In genomic region chr16:1287982-1288670, GRCh38 we compare ENCODE assay signal across 19 cellular contexts. TPM values are rescaled to one million over a fixed set of nuclear protein-coding genes. Genes with fewer than 3 reads are reported as not detected.
DNase-seq lines count a peak whose midpoint lies in the region; ATAC-seq, FAIRE-seq and TF ChIP-seq lines count a peak whose summit lies in the region.
"Had no signal": no experiment of that assay in that cellular context is flagged by ENCODE, and none has a peak within 500 bp of the region (broad histone marks: within the 10 kb centered on the region; RNA-seq: fewer than 3 reads in every experiment).

No MANE protein-coding gene starts in this region.

- H3K36me3 ChIP-seq in GM23248 (ENCODE audit: low read depth) (no peaks in the 10 kb centered on the region), K562 (ENCODE audit: control insufficient read depth, insufficient read depth, low read length) (no peaks in the 10 kb centered on the region)
- H3K36me3 ChIP-seq: BLaER1, WERI-Rb-1 had no signal

- no peaks in the 10 kb centered on the region for H3K36me3 Mint-ChIP-seq in naive thymus-derived CD8-positive, alpha-beta T cell

- H3F3A ChIP-seq in GM23248 (ENCODE audit: insufficient read depth) = no peaks in the 10 kb centered on the region

- ATAC-seq in K562 (no peak), HG03469 (IDR thresholded peaks at IDR 0.05; ENCODE audit: unreplicated experiment) (no peak)
- no peak for ATAC-seq in naive thymus-derived CD8-positive, alpha-beta T cell
- ATAC-seq: activated naive CD8-positive, alpha-beta T cell treated with anti-CD3 and anti-CD28 coated beads, Interleukin-2, amount 50 U/mL, for 24 hours had no signal

- no peaks in the 10 kb centered on the region for H4K20me1 ChIP-seq in GM23248 (ENCODE audit: insufficient read depth)
- peaks cover 5% of the 10 kb centered on the region; the same call in 1 of the 2 replicates for H4K20me1 ChIP-seq in K562 (replicated peaks; ENCODE audit: control insufficient read depth, insufficient read depth, low read length)
- H4K20me1 ChIP-seq: BLaER1 had no signal

- no peak overlapping the region for H3K4me3 ChIP-seq in GM23248
- no peak overlapping the region for H3K4me3 ChIP-seq in K562
- H3K4me3 ChIP-seq: BLaER1, skin epidermis had no signal

- H2AFZ ChIP-seq in GM23248 (no peak overlapping the region), K562 (ENCODE audit: low read depth, low read length) (no peak overlapping the region)
- H2AFZ ChIP-seq: parathyroid adenoma had no signal

- TF ChIP-seq CTCF in K562 (IDR thresholded peaks at IDR 0.05 in 2 of 3, conservative IDR thresholded peaks at IDR 0.05 in 1 of 3; ENCODE audit: insufficient read depth in 2 of 3, low read depth in 1 of 3, low read length in 3 of 3) = no peak

- POLR2A ChIA-PET in K562 (lab: Yijun Ruan, JAX) = interaction anchor here (0.5 to 1.3 kb wide), 2 partner anchors 47 to 77 kb away, joined by 3 read pairs; no protein-coding TSS in a partner anchor
- POLR2A ChIA-PET in naive thymus-derived CD8-positive, alpha-beta T cell (lab: Charles Lee) = no interaction called here

- DNase-seq in GM23248 = peak; percentile 64
- no peak for DNase-seq in K562 (ENCODE audit: extremely low read depth in 1 of 4, low spot score in 3 of 4)
- peak; percentile 22 for DNase-seq in kidney tubule cell (ENCODE audit: low spot score)
- DNase-seq in GDM1 (lab: John Stamatoyannopoulos, UW) = no peak
- no peak for DNase-seq in naive thymus-derived CD8-positive, alpha-beta T cell
- DNase-seq: activated naive CD8-positive, alpha-beta T cell treated with anti-CD3 and anti-CD28 coated beads, Interleukin-2, amount 50 U/mL, for 24 hours; central memory CD4-positive, alpha-beta T cell; effector memory CD4-positive, alpha-beta T cell; hypothalamus; NCI-H1436 treated with DMSO at 0.1 percent for 48 hours; NCI-H226; NK-92 treated with Interleukin-12 subunit alpha and Interleukin-12 subunit beta, amount 100 ng/mL, for 24 hours; T-helper 1 cell; WERI-Rb-1 had no signal

- peaks cover 37% of the 10 kb centered on the region for H3K27me3 ChIP-seq in GM23248 (replicated peaks; ENCODE audit: insufficient read depth)
- H3K27me3 ChIP-seq in K562 (ENCODE audit: control insufficient read depth in 2 of 2, insufficient read depth in 2 of 2, low read length in 2 of 2) = peaks cover 27 to 53% of the 10 kb centered on the region in 2 experiments

- no peak for FAIRE-seq in K562 (lab: Jason Lieb, UNC)

- H3K27me3 Mint-ChIP-seq in naive thymus-derived CD8-positive, alpha-beta T cell = peaks cover 6 to 56% (median 16%) of the 10 kb centered on the region in 5 donors

- TF ChIP-seq RAD21 in K562 (CRISPR knock-in tag; conservative IDR thresholded peaks at IDR 0.05 in 1 of 2, IDR thresholded peaks at IDR 0.05 in 1 of 2) = no peak

- H3K9me3 ChIP-seq in GM23248 (ENCODE audit: low read depth) (no peaks in the 10 kb centered on the region), K562 (replicated peaks; ENCODE audit: control insufficient read depth, insufficient read depth, low read depth, low read length) (no peaks in the 10 kb centered on the region)
- H3K9me3 ChIP-seq: BLaER1 had no signal

- H3K9ac ChIP-seq in GM23248 (no peak overlapping the region), K562 (ENCODE audit: insufficient read depth in 1 of 2, low read depth in 2 of 2, low read length in 2 of 2) (peak overlapping the region in 1 of 2 experiments; percentile 65; a peak in 1 of 4 replicates)
- H3K9ac ChIP-seq: BLaER1, parathyroid adenoma had no signal

- H3K4me3 Mint-ChIP-seq in naive thymus-derived CD8-positive, alpha-beta T cell = peak overlapping the region in 1 of 10 donors; percentile 16
- H3K4me3 Mint-ChIP-seq: activated naive CD8-positive, alpha-beta T cell treated with anti-CD3 and anti-CD28 coated beads, Interleukin-2, amount 50 U/mL, for 24 hours; activated T-helper 1 cell treated with anti-CD3 and anti-CD28 coated beads, Interleukin-12 subunit alpha, Interleukin-12 subunit beta, Interleukin-2, Interleukin-4 antibody, amounts not matched to agents 30 ng/mL and 10 ng/mL and 1 ng/mL, durations not matched to agents 14 hours and 24 hours and 36 hours had no signal

- H3K4me2 ChIP-seq in GM23248 (ENCODE audit: unreplicated experiment) (no peak overlapping the region), K562 (ENCODE audit: insufficient read depth, low read length) (no peak overlapping the region)

- TF ChIP-seq POLR2A in K562 (conservative IDR thresholded peaks at IDR 0.05) = no peak

- H3K4me1 ChIP-seq in GM23248 (ENCODE audit: insufficient read depth) (no peaks in the 10 kb centered on the region; the same call in 1 of the 2 replicates), K562 (replicated peaks in 1 of 2; ENCODE audit: control insufficient read depth in 2 of 2, insufficient read depth in 2 of 2, low read length in 2 of 2) (peaks cover 11 to 57% of the 10 kb centered on the region in 2 experiments)
- H3K4me1 ChIP-seq: parathyroid adenoma had no signal

- no peaks in the 10 kb centered on the region for H3K9me1 ChIP-seq in K562 (ENCODE audit: control insufficient read depth, insufficient read depth, low read length)

- peaks cover 3 to 13% (median 8%) of the 10 kb centered on the region in 4 donors for H3K4me1 Mint-ChIP-seq in naive thymus-derived CD8-positive, alpha-beta T cell

- H3K79me2 ChIP-seq in GM23248 (ENCODE audit: insufficient read depth) (no peaks in the 10 kb centered on the region), K562 (ENCODE audit: control insufficient read depth, insufficient read depth, low read length) (no peaks in the 10 kb centered on the region)
- H3K79me2 ChIP-seq: parathyroid adenoma had no signal

- intact Hi-C loops in K562 (cut with micrococcal nuclease) = no loop called here

- H3K27ac ChIP-seq in GM23248 (no peak overlapping the region), K562 (ENCODE audit: extremely low read depth, low read depth, low read length) (no peak overlapping the region)
- H3K27ac ChIP-seq: BLaER1, parathyroid adenoma, skin epidermis, WERI-Rb-1 had no signal

- no peak overlapping the region for H3K27ac Mint-ChIP-seq in naive thymus-derived CD8-positive, alpha-beta T cell
- H3K27ac Mint-ChIP-seq: activated naive CD8-positive, alpha-beta T cell treated with anti-CD3 and anti-CD28 coated beads, Interleukin-2, amount 50 U/mL, for 24 hours; activated T-helper 1 cell treated with anti-CD3 and anti-CD28 coated beads, Interleukin-12 subunit alpha, Interleukin-12 subunit beta, Interleukin-2, Interleukin-4 antibody, amounts not matched to agents 30 ng/mL and 10 ng/mL and 1 ng/mL, durations not matched to agents 14 hours and 24 hours and 36 hours had no signal

- in situ Hi-C loops in GM23248 (cut with MboI) (no loop called here), K562 (cut with MboI) (no loop called here)

- 27 to 36% methylated on average over 33 to 40 of the region's 40 CpGs for WGBS in GM23248 (ENCODE audit: low coverage in 1 of 2, low lambda C conversion rate in 2 of 2, missing lambda C conversion rate in 2 of 2), 2 experiments
- 18% methylated on average over 39 of the region's 40 CpGs for WGBS in K562 (ENCODE audit: insufficient coverage, low coverage, missing lambda C conversion rate)

- no peaks in the 10 kb centered on the region for H3K9me2 ChIP-seq in GM23248 (ENCODE audit: insufficient read depth)

- CTCF ChIA-PET in K562 (lab: Yijun Ruan, JAX; ENCODE audit: low intra/inter-chr PET ratio) = no interaction called here

- no peak for TF ChIP-seq EP300 in K562 (IDR thresholded peaks at IDR 0.05; ENCODE audit: low read length)

- BruUV-seq in K562 (replicated peaks; lab: Mats Ljungman, UMichigan) = no TSS peak

- H3K9me3 Mint-ChIP-seq in naive thymus-derived CD8-positive, alpha-beta T cell = no peaks in the 10 kb centered on the region
- H3K9me3 Mint-ChIP-seq: activated naive CD8-positive, alpha-beta T cell treated with anti-CD3 and anti-CD28 coated beads, Interleukin-2, amount 50 U/mL, for 24 hours; activated T-helper 1 cell treated with anti-CD3 and anti-CD28 coated beads, Interleukin-12 subunit alpha, Interleukin-12 subunit beta, Interleukin-2, Interleukin-4 antibody, amounts not matched to agents 30 ng/mL and 10 ng/mL and 1 ng/mL, durations not matched to agents 14 hours and 24 hours and 36 hours had no signal

RNA-seq across cellular contexts. Expression of gene UBE2I, which starts 21.3 kb away (rescaled TPM):
- 46.5 and 77.7 TPM in 2 replicates for total RNA-seq in GM23248 (2014; rRNA removed; shearing (Covaris generic))
- polyA plus RNA-seq in GM23248 (2016; fragmentation: Nextera tagmentation; extraction: Ambion mirVana) (133 and 134 TPM in 2 replicates), K562 (2011; rRNA removed) (132 and 145 TPM in 2 replicates), K562 (2014; fragmentation: Illumina TruSeq; extraction: Trizol) (222 and 254 TPM in 2 replicates), K562 (2014; fragmentation: Nextera tagmentation; extraction: Ambion mirVana) (10 to 100 TPM; 36.6 to 45.1 TPM), K562 (2014; rRNA removed) (171 and 184 TPM in 2 replicates)
- 163 and 370 TPM in 2 replicates for total RNA-seq in K562 (2011; cell fraction: chromatin; rRNA removed; ENCODE audit: low replicate concordance)
- total RNA-seq in K562 (2011; cell fraction: nucleolus; rRNA removed) = 214 and 227 TPM in 2 replicates
- 128 and 149 TPM in 2 replicates for total RNA-seq in K562 (2011; cell fraction: nucleoplasm; rRNA removed)
- total RNA-seq in K562 (2014; rRNA removed) (64.7 and 104 TPM in 2 replicates), K562 (2014; rRNA removed; fragmentation: Illumina TruSeq; extraction: Trizol) (103 and 114 TPM in 2 replicates), K562 (2015; rRNA removed; fragmentation: Illumina TruSeq; extraction: Trizol) (96.9 and 104 TPM in 2 replicates), K562 (2021) (208 and 215 TPM in 2 replicates)
- polyA plus RNA-seq in K562 (2011; cell fraction: cytosol; rRNA removed) = 67.6 and 119 TPM in 2 replicates
- 140 and 142 TPM in 2 replicates for polyA plus RNA-seq in K562 (2011; cell fraction: nucleus; rRNA removed)
- 143 and 153 TPM in 2 replicates for polyA plus RNA-seq in K562 (2012)
- polyA minus RNA-seq in K562 (2011; rRNA and poly(A)+ RNA removed) = 118 and 130 TPM in 2 replicates
- 69.2 and 93.4 TPM in 2 replicates for polyA minus RNA-seq in K562 (2011; cell fraction: cytosol; rRNA and poly(A)+ RNA removed)
- polyA minus RNA-seq in K562 (2011; cell fraction: nucleus; rRNA and poly(A)+ RNA removed) = 62.3 and 72.8 TPM in 2 replicates
- 100 to 1,000 TPM; 236 to 250 TPM for total RNA-seq in naive thymus-derived CD8-positive, alpha-beta T cell
- 10 to 100 TPM; 87.5 to 89.6 (median 89.0) TPM for polyA plus RNA-seq in naive thymus-derived CD8-positive, alpha-beta T cell

RNA-seq across cellular contexts. Expression of gene TPSD1, which starts 32.3 kb away (rescaled TPM):
- total RNA-seq in GM23248 (2014; rRNA removed; shearing (Covaris generic)) = not detected in 2 replicates
- polyA plus RNA-seq in GM23248 (2016; fragmentation: Nextera tagmentation; extraction: Ambion mirVana) = not detected in 2 replicates
- total RNA-seq in K562 (2011; cell fraction: chromatin; rRNA removed; ENCODE audit: low replicate concordance) = not detected in 2 replicates
- total RNA-seq in K562 (2011; cell fraction: nucleolus; rRNA removed) = not detected in 2 replicates
- total RNA-seq in K562 (2011; cell fraction: nucleoplasm; rRNA removed) = not detected in 2 replicates
- total RNA-seq in K562 (2014; rRNA removed) = not detected in 2 replicates
- not detected in 2 replicates for total RNA-seq in K562 (2014; rRNA removed; fragmentation: Illumina TruSeq; extraction: Trizol)
- total RNA-seq in K562 (2015; rRNA removed; fragmentation: Illumina TruSeq; extraction: Trizol) = not detected in 2 replicates
- total RNA-seq in K562 (2021) = not detected in 2 replicates
- polyA plus RNA-seq in K562 (2011; rRNA removed) = not detected in 2 replicates
- not detected in 2 replicates for polyA plus RNA-seq in K562 (2011; cell fraction: cytosol; rRNA removed)
- polyA plus RNA-seq in K562 (2011; cell fraction: nucleus; rRNA removed) = not detected in 2 replicates
- polyA plus RNA-seq in K562 (2012) = 0.07 TPM in 1 of 2 replicates, not detected in the other
- not detected in 2 replicates for polyA plus RNA-seq in K562 (2014; fragmentation: Illumina TruSeq; extraction: Trizol)
- not detected for polyA plus RNA-seq in K562 (2014; fragmentation: Nextera tagmentation; extraction: Ambion mirVana)
- not detected in 2 replicates for polyA plus RNA-seq in K562 (2014; rRNA removed)
- not detected in 2 replicates for polyA minus RNA-seq in K562 (2011; rRNA and poly(A)+ RNA removed)
- not detected in 2 replicates for polyA minus RNA-seq in K562 (2011; cell fraction: cytosol; rRNA and poly(A)+ RNA removed)
- polyA minus RNA-seq in K562 (2011; cell fraction: nucleus; rRNA and poly(A)+ RNA removed) = not detected in 2 replicates
- total RNA-seq in naive thymus-derived CD8-positive, alpha-beta T cell = not detected
- not detected for polyA plus RNA-seq in naive thymus-derived CD8-positive, alpha-beta T cell
- total RNA-seq: activated T-helper 1 cell treated with anti-CD3 and anti-CD28 coated beads, Interleukin-12 subunit alpha, Interleukin-12 subunit beta, Interleukin-2, Interleukin-4 antibody, amounts not matched to agents 30 ng/mL and 10 ng/mL and 1 ng/mL, durations not matched to agents 14 hours and 24 hours and 36 hours had no signal

RNA-seq across cellular contexts. Expression of gene BAIAP3, which starts 45.3 kb away (rescaled TPM):
- total RNA-seq in GM23248 (2014; rRNA removed; shearing (Covaris generic)) = 0.13 and 0.86 TPM in 2 replicates
- 0.23 and 0.24 TPM in 2 replicates for polyA plus RNA-seq in GM23248 (2016; fragmentation: Nextera tagmentation; extraction: Ambion mirVana)
- total RNA-seq in K562 (2011; cell fraction: chromatin; rRNA removed; ENCODE audit: low replicate concordance) = 10.8 and 42.1 TPM in 2 replicates
- total RNA-seq in K562 (2011; cell fraction: nucleolus; rRNA removed) = 29.0 and 32.5 TPM in 2 replicates
- total RNA-seq in K562 (2011; cell fraction: nucleoplasm; rRNA removed) = 13.0 and 13.4 TPM in 2 replicates
- 2.3 and 4.5 TPM in 2 replicates for total RNA-seq in K562 (2014; rRNA removed)
- total RNA-seq in K562 (2014; rRNA removed; fragmentation: Illumina TruSeq; extraction: Trizol) = 0.06 and 0.18 TPM in 2 replicates
- 0.33 and 1.2 TPM in 2 replicates for total RNA-seq in K562 (2015; rRNA removed; fragmentation: Illumina TruSeq; extraction: Trizol)
- total RNA-seq in K562 (2021) = 3.3 and 3.4 TPM in 2 replicates
- 0.81 and 1.8 TPM in 2 replicates for polyA plus RNA-seq in K562 (2011; rRNA removed)
- 0.55 and 1.9 TPM in 2 replicates for polyA plus RNA-seq in K562 (2011; cell fraction: cytosol; rRNA removed)
- polyA plus RNA-seq in K562 (2011; cell fraction: nucleus; rRNA removed) = 15.2 and 24.6 TPM in 2 replicates
- polyA plus RNA-seq in K562 (2012) = 3.2 and 13.5 TPM in 2 replicates
- polyA plus RNA-seq in K562 (2014; fragmentation: Illumina TruSeq; extraction: Trizol) = 0.34 and 1.1 TPM in 2 replicates
- polyA plus RNA-seq in K562 (2014; fragmentation: Nextera tagmentation; extraction: Ambion mirVana) = under 1 TPM in 1 of 2 experiments, not detected in 1; 0.03 TPM
- polyA plus RNA-seq in K562 (2014; rRNA removed) = 1.5 and 4.5 TPM in 2 replicates
- polyA minus RNA-seq in K562 (2011; rRNA and poly(A)+ RNA removed) = 0.33 and 1.1 TPM in 2 replicates
- polyA minus RNA-seq in K562 (2011; cell fraction: cytosol; rRNA and poly(A)+ RNA removed) = 1.7 and 1.9 TPM in 2 replicates
- polyA minus RNA-seq in K562 (2011; cell fraction: nucleus; rRNA and poly(A)+ RNA removed) = 8.8 and 11.0 TPM in 2 replicates
- 1 to 10 TPM; 3.0 to 5.3 TPM for total RNA-seq in naive thymus-derived CD8-positive, alpha-beta T cell
- 1 to 10 TPM in 1 of 3 donors, under 1 TPM in 2; 0.06 to 1.5 (median 0.85) TPM for polyA plus RNA-seq in naive thymus-derived CD8-positive, alpha-beta T cell

RNA-seq across cellular contexts. Expression of gene TPSAB1, which starts 47.6 kb away (rescaled TPM):
- not detected in 2 replicates for total RNA-seq in GM23248 (2014; rRNA removed; shearing (Covaris generic))
- polyA plus RNA-seq in GM23248 (2016; fragmentation: Nextera tagmentation; extraction: Ambion mirVana) = not detected in 2 replicates
- not detected in 2 replicates for total RNA-seq in K562 (2011; cell fraction: chromatin; rRNA removed; ENCODE audit: low replicate concordance)
- not detected in 2 replicates for total RNA-seq in K562 (2011; cell fraction: nucleolus; rRNA removed)
- not detected in 2 replicates for total RNA-seq in K562 (2011; cell fraction: nucleoplasm; rRNA removed)
- total RNA-seq in K562 (2014; rRNA removed) = not detected in 2 replicates
- not detected in 2 replicates for total RNA-seq in K562 (2014; rRNA removed; fragmentation: Illumina TruSeq; extraction: Trizol)
- not detected in 2 replicates for total RNA-seq in K562 (2015; rRNA removed; fragmentation: Illumina TruSeq; extraction: Trizol)
- 0.31 TPM in 1 of 2 replicates, not detected in the other for total RNA-seq in K562 (2021)
- polyA plus RNA-seq in K562 (2011; rRNA removed) = not detected in 2 replicates
- not detected in 2 replicates for polyA plus RNA-seq in K562 (2011; cell fraction: cytosol; rRNA removed)
- polyA plus RNA-seq in K562 (2011; cell fraction: nucleus; rRNA removed) = not detected in 2 replicates
- 0.10 TPM in 1 of 2 replicates, not detected in the other for polyA plus RNA-seq in K562 (2012)
- not detected in 2 replicates for polyA plus RNA-seq in K562 (2014; fragmentation: Illumina TruSeq; extraction: Trizol)
- not detected for polyA plus RNA-seq in K562 (2014; fragmentation: Nextera tagmentation; extraction: Ambion mirVana)
- not detected in 2 replicates for polyA plus RNA-seq in K562 (2014; rRNA removed)
- polyA minus RNA-seq in K562 (2011; rRNA and poly(A)+ RNA removed) = not detected in 2 replicates
- polyA minus RNA-seq in K562 (2011; cell fraction: cytosol; rRNA and poly(A)+ RNA removed) = not detected in 2 replicates
- polyA minus RNA-seq in K562 (2011; cell fraction: nucleus; rRNA and poly(A)+ RNA removed) = not detected in 2 replicates
- total RNA-seq in naive thymus-derived CD8-positive, alpha-beta T cell = not detected
- polyA plus RNA-seq in naive thymus-derived CD8-positive, alpha-beta T cell = not detected
- total RNA-seq: activated T-helper 1 cell treated with anti-CD3 and anti-CD28 coated beads, Interleukin-12 subunit alpha, Interleukin-12 subunit beta, Interleukin-2, Interleukin-4 antibody, amounts not matched to agents 30 ng/mL and 10 ng/mL and 1 ng/mL, durations not matched to agents 14 hours and 24 hours and 36 hours had no signal

RNA-seq across cellular contexts. Expression of gene TPSB2, which starts 58.1 kb away (rescaled TPM):
- total RNA-seq in GM23248 (2014; rRNA removed; shearing (Covaris generic)) = not detected in 2 replicates
- not detected in 2 replicates for polyA plus RNA-seq in GM23248 (2016; fragmentation: Nextera tagmentation; extraction: Ambion mirVana)
- total RNA-seq in K562 (2011; cell fraction: chromatin; rRNA removed; ENCODE audit: low replicate concordance) = not detected in 2 replicates
- not detected in 2 replicates for total RNA-seq in K562 (2011; cell fraction: nucleolus; rRNA removed)
- not detected in 2 replicates for total RNA-seq in K562 (2011; cell fraction: nucleoplasm; rRNA removed)
- not detected in 2 replicates for total RNA-seq in K562 (2014; rRNA removed)
- total RNA-seq in K562 (2014; rRNA removed; fragmentation: Illumina TruSeq; extraction: Trizol) = not detected in 2 replicates
- total RNA-seq in K562 (2015; rRNA removed; fragmentation: Illumina TruSeq; extraction: Trizol) = not detected in 2 replicates
- total RNA-seq in K562 (2021) = 0.16 and 0.18 TPM in 2 replicates
- not detected in 2 replicates for polyA plus RNA-seq in K562 (2011; rRNA removed)
- not detected in 2 replicates for polyA plus RNA-seq in K562 (2011; cell fraction: cytosol; rRNA removed)
- polyA plus RNA-seq in K562 (2011; cell fraction: nucleus; rRNA removed) = not detected in 2 replicates
- polyA plus RNA-seq in K562 (2012) = not detected in 2 replicates
- polyA plus RNA-seq in K562 (2014; fragmentation: Illumina TruSeq; extraction: Trizol) = not detected in 2 replicates
- not detected for polyA plus RNA-seq in K562 (2014; fragmentation: Nextera tagmentation; extraction: Ambion mirVana)
- not detected in 2 replicates for polyA plus RNA-seq in K562 (2014; rRNA removed)
- polyA minus RNA-seq in K562 (2011; rRNA and poly(A)+ RNA removed) = not detected in 2 replicates
- not detected in 2 replicates for polyA minus RNA-seq in K562 (2011; cell fraction: cytosol; rRNA and poly(A)+ RNA removed)
- polyA minus RNA-seq in K562 (2011; cell fraction: nucleus; rRNA and poly(A)+ RNA removed) = not detected in 2 replicates
- not detected for total RNA-seq in naive thymus-derived CD8-positive, alpha-beta T cell
- polyA plus RNA-seq in naive thymus-derived CD8-positive, alpha-beta T cell = not detected
- total RNA-seq: activated T-helper 1 cell treated with anti-CD3 and anti-CD28 coated beads, Interleukin-12 subunit alpha, Interleukin-12 subunit beta, Interleukin-2, Interleukin-4 antibody, amounts not matched to agents 30 ng/mL and 10 ng/mL and 1 ng/mL, durations not matched to agents 14 hours and 24 hours and 36 hours had no signal

Comparison
In these comparisons a context has a peak if more than half of its experiments do, and no peak if none do; other contexts are left out.
1. DNase-seq: peak in GM23248 (single experiment) and kidney tubule cell (single experiment); none in K562 (0 of 4), GDM1 (single experiment) and naive thymus-derived CD8-positive, alpha-beta T cell (0 of 10).